ENCODE assay signal across 8 cellular contexts in genomic region chr6:131876545-131876944, GRCh38.
"Had no signal": no experiment of that assay in that cellular context is flagged by ENCODE, and none has a peak within 500 bp of the region (broad histone marks: within the 10 kb centered on the region; RNA-seq: fewer than 3 reads in every experiment).

No MANE protein-coding gene starts in this region.

- ATAC-seq: GM12878 had no signal

- DNase-seq: GDM1, GF-D8 had no signal

- FAIRE-seq: G401.6, GM12878, GM12891, GM12892, GM18507, GM19239 had no signal

- H3K4me3 ChIP-seq: GM12878 had no signal
